ENCODE assay signal across 12 cellular contexts in genomic region chrX:71677195-71677594, GRCh38. TPM values are rescaled to one million over a fixed set of nuclear protein-coding genes. Genes with fewer than 3 reads are reported as not detected.
"Had no signal": no experiment of that assay in that cellular context is flagged by ENCODE, and none has a peak within 500 bp of the region (broad histone marks: within the 10 kb centered on the region; RNA-seq: fewer than 3 reads in every experiment).

No MANE protein-coding gene starts in this region.

RNA-seq across cellular contexts. Expression of gene CXorf49, which starts 40.9 kb away (rescaled TPM):
- total RNA-seq: OCI-LY7, PC-3, PC-9, Peyer's patch, Right ventricle myocardium inferior, Right ventricle myocardium superior, RPMI7951, SJCRH30, SJSA1, SK-MEL-5, T-cell had no signal
- polyA plus RNA-seq: SK-N-SH had no signal

RNA-seq across cellular contexts. Expression of gene CXCR3, which starts 58.9 kb away (rescaled TPM):
- total RNA-seq: OCI-LY7, PC-3, PC-9, RPMI7951, SJCRH30, SJSA1, SK-MEL-5 had no signal
- polyA plus RNA-seq: SK-N-SH had no signal
